ENCODE assay signal across 8 cellular contexts in the genomic region with DNA sequence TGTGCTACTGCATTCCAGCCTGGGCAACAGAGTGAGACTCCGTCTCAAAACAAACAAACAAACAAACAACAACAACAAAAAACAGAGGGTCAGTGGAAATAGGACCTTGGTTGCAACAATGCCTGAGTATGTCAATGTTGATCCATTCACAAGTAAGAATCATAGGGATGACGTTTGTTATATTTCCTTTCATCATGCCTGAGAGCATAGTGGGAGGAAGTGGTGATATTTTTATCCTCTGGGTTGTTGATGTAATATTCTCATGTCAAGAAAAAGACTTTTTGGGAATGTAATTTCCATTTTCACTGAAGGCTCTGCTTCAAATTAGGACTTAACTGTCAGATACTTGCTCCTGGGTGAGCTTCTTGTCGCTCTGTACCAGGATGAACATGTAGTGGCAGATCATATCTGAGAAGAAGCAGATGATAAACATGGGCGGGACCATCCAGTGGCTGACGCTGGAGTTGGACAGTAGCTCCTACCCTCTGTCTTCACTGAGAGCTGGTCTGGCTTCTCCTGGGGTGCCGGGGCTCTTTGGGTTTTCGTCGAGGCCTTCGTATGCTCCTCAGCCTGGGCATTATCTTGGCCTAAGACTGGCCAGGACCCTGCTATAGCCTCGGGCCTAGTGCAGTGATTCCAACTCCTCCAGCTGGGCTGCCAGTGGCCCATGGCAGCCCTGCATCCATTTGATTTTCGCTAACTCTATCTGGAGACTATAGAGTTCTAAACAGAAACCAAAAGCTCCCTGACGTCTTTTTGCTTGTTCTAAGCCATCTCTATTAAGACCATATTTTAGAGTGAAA. TPM values are rescaled to one million over a fixed set of nuclear protein-coding genes. Genes with fewer than 3 reads are reported as not detected.
DNase-seq lines count a peak whose midpoint lies in the region; ATAC-seq and TF ChIP-seq lines count a peak whose summit lies in the region.

No MANE protein-coding gene starts in this region.

- H3K4me3 ChIP-seq in BLaER1 = peak overlapping the region; percentile 46
- peak overlapping the region; percentile 0 to 42 (median 18) for H3K4me3 ChIP-seq in liver (ENCODE audit: low read depth in 1 of 3, low read length in 3 of 3)
- peak overlapping the region in 1 of 4 donors; percentile 14 for H3K4me3 ChIP-seq in transverse colon
- H3K4me3 ChIP-seq in MG63 = no peak overlapping the region

- ATAC-seq in GM21717 (IDR thresholded peaks at IDR 0.05; ENCODE audit: unreplicated experiment) (no peak), HG03039 (IDR thresholded peaks at IDR 0.05; ENCODE audit: unreplicated experiment) (no peak)

- H3K4me3 Mint-ChIP-seq in MCF 10A (ENCODE audit: unreplicated experiment) = peak overlapping the region; percentile 50

- POLR2A ChIA-PET in MCF 10A (lab: Yijun Ruan, JAX) = interaction anchor here (0.6 to 3.4 kb wide), 13 partner anchors 12 to 311 kb away, joined by 3 to 25 read pairs (median 4); partner anchors contain the start of genes CYB5B and NOB1

- in situ Hi-C loops in transverse colon (cut with MboI; ENCODE audit: low pct_ligation_motif_present in 1 of 4, low pct_unique_long_range_greater_than_20kb in 1 of 4, low sequenced_read_pairs in 3 of 4) = no loop called here

- no peak for TF ChIP-seq CTCF in MCF 10A (IDR thresholded peaks at IDR 0.05; ENCODE audit: unreplicated experiment)
- no peak for TF ChIP-seq CTCF in liver (IDR thresholded peaks at IDR 0.05; ENCODE audit: low read depth, low read length, missing input control)
- TF ChIP-seq CTCF in transverse colon (IDR thresholded peaks at IDR 0.05) = no peak

- peaks cover 19% of the 10 kb centered on the region for H4K20me1 ChIP-seq in BLaER1

- CTCF ChIA-PET in MCF 10A (lab: Yijun Ruan, JAX) = interaction anchor here (0.6 to 1.4 kb wide), 4 partner anchors 12 to 228 kb away, joined by 3 to 6 read pairs (median 4); no protein-coding TSS in a partner anchor

- BruUV-seq in MCF 10A (replicated peaks; lab: Mats Ljungman, UMichigan) = no TSS peak

- H3K9me3 Mint-ChIP-seq in MCF 10A (ENCODE audit: unreplicated experiment) = no peaks in the 10 kb centered on the region

- peak overlapping the region; percentile 80 for H3K27ac Mint-ChIP-seq in MCF 10A (ENCODE audit: low read depth, unreplicated experiment)

- WGBS in liver = 55% methylated on average over 12 of the region's 12 CpGs
- WGBS in transverse colon (ENCODE audit: low coverage in 1 of 2), 2 donors = 49 to 52% methylated on average over 4 to 12 of the region's 12 CpGs

- H3K36me3 ChIP-seq in BLaER1 = peaks cover 65% of the 10 kb centered on the region
- H3K36me3 ChIP-seq in liver (ENCODE audit: control insufficient read depth in 4 of 4, insufficient read depth in 3 of 4, low read depth in 1 of 4, low read length in 3 of 4) = peaks cover 0 to 2% (median 0%) of the 10 kb centered on the region in 4 donors
- no peaks in the 10 kb centered on the region for H3K36me3 ChIP-seq in transverse colon
- peaks cover 4% of the 10 kb centered on the region for H3K36me3 ChIP-seq in MG63

- intact Hi-C loops in MCF 10A (cut with micrococcal nuclease) (no loop called here), transverse colon (cut with DNase I; ENCODE audit: low total_unique reads) (no loop called here)

- H3K4me1 ChIP-seq in BLaER1 = peaks cover 25% of the 10 kb centered on the region
- peaks cover 1 to 34% (median 21%) of the 10 kb centered on the region in 4 donors for H3K4me1 ChIP-seq in liver (ENCODE audit: control insufficient read depth in 4 of 4, insufficient read depth in 4 of 4, low read length in 3 of 4)
- peaks cover 4 to 42% (median 22%) of the 10 kb centered on the region in 4 donors for H3K4me1 ChIP-seq in transverse colon

- peak overlapping the region; percentile 81 for H3K4me2 ChIP-seq in BLaER1

- peaks cover 16% of the 10 kb centered on the region for H3K4me1 Mint-ChIP-seq in MCF 10A (ENCODE audit: insufficient read depth, unreplicated experiment)

- H3K9me3 ChIP-seq in BLaER1 (no peaks in the 10 kb centered on the region; the same call in 1 of the 2 replicates), liver (ENCODE audit: control insufficient read depth in 4 of 4, low read length in 3 of 4) (no peaks in the 10 kb centered on the region), transverse colon (no peaks in the 10 kb centered on the region), MG63 (no peaks in the 10 kb centered on the region)

- H3K27ac ChIP-seq in BLaER1 (peak overlapping the region; percentile 71), liver (ENCODE audit: low read depth in 1 of 2, low read length in 2 of 2) (peak overlapping the region; percentile 64 to 76), transverse colon (peak overlapping the region; percentile 77 to 84 (median 78))

- H3K27me3 Mint-ChIP-seq in MCF 10A (ENCODE audit: insufficient read depth, unreplicated experiment) = no peaks in the 10 kb centered on the region

- DNase-seq in NCI-H69 (lab: John Stamatoyannopoulos, UW) = peak; percentile 20
- DNase-seq in MCF 10A (ENCODE audit: unreplicated experiment) = no peak
- DNase-seq in transverse colon = peak; percentile 27
- DNase-seq in MG63 = no peak

- H3K27me3 ChIP-seq in BLaER1 (no peaks in the 10 kb centered on the region), liver (ENCODE audit: control insufficient read depth in 4 of 4, insufficient read depth in 4 of 4, low read length in 3 of 4) (no peaks in the 10 kb centered on the region), transverse colon (no peaks in the 10 kb centered on the region), MG63 (no peaks in the 10 kb centered on the region)

- no peak for TF ChIP-seq RAD21 in liver (IDR thresholded peaks at IDR 0.05)

- TF ChIP-seq POLR2A in transverse colon (IDR thresholded peaks at IDR 0.05) = no peak

- no peak for TF ChIP-seq EP300 in transverse colon (IDR thresholded peaks at IDR 0.05; ENCODE audit: low read depth)

- peaks cover 29% of the 10 kb centered on the region for H3K36me3 Mint-ChIP-seq in MCF 10A (ENCODE audit: insufficient read depth, unreplicated experiment)

- H3K9ac ChIP-seq in BLaER1 (peak overlapping the region; percentile 59), liver (ENCODE audit: low read depth in 1 of 2, low read length in 2 of 2) (peak overlapping the region; percentile 36 to 91)

TF ChIP-seq in liver, 16 proteins besides CTCF, POLR2A, EP300 and RAD21 (continues in another document):
- no peak for TF ChIP-seq RXRA (IDR thresholded peaks at IDR 0.05)
- no peak for TF ChIP-seq HNF4G (IDR thresholded peaks at IDR 0.05)
- no peak for TF ChIP-seq HNF4A (conservative IDR thresholded peaks at IDR 0.05)
- no peak for TF ChIP-seq FOXA1 (IDR thresholded peaks at IDR 0.05)
- TF ChIP-seq, protein P1, sequence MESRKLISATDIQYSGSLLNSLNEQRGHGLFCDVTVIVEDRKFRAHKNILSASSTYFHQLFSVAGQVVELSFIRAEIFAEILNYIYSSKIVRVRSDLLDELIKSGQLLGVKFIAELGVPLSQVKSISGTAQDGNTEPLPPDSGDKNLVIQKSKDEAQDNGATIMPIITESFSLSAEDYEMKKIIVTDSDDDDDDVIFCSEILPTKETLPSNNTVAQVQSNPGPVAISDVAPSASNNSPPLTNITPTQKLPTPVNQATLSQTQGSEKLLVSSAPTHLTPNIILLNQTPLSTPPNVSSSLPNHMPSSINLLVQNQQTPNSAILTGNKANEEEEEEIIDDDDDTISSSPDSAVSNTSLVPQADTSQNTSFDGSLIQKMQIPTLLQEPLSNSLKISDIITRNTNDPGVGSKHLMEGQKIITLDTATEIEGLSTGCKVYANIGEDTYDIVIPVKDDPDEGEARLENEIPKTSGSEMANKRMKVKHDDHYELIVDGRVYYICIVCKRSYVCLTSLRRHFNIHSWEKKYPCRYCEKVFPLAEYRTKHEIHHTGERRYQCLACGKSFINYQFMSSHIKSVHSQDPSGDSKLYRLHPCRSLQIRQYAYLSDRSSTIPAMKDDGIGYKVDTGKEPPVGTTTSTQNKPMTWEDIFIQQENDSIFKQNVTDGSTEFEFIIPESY (IDR thresholded peaks at IDR 0.05) = no peak
- TF ChIP-seq, protein P2, sequence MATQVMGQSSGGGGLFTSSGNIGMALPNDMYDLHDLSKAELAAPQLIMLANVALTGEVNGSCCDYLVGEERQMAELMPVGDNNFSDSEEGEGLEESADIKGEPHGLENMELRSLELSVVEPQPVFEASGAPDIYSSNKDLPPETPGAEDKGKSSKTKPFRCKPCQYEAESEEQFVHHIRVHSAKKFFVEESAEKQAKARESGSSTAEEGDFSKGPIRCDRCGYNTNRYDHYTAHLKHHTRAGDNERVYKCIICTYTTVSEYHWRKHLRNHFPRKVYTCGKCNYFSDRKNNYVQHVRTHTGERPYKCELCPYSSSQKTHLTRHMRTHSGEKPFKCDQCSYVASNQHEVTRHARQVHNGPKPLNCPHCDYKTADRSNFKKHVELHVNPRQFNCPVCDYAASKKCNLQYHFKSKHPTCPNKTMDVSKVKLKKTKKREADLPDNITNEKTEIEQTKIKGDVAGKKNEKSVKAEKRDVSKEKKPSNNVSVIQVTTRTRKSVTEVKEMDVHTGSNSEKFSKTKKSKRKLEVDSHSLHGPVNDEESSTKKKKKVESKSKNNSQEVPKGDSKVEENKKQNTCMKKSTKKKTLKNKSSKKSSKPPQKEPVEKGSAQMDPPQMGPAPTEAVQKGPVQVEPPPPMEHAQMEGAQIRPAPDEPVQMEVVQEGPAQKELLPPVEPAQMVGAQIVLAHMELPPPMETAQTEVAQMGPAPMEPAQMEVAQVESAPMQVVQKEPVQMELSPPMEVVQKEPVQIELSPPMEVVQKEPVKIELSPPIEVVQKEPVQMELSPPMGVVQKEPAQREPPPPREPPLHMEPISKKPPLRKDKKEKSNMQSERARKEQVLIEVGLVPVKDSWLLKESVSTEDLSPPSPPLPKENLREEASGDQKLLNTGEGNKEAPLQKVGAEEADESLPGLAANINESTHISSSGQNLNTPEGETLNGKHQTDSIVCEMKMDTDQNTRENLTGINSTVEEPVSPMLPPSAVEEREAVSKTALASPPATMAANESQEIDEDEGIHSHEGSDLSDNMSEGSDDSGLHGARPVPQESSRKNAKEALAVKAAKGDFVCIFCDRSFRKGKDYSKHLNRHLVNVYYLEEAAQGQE (IDR thresholded peaks at IDR 0.05) = no peak
- TF ChIP-seq MAX (IDR thresholded peaks at IDR 0.05) = no peak
- TF ChIP-seq EGR1 (IDR thresholded peaks at IDR 0.05; ENCODE audit: low read depth in 2 of 2) = no peak
- no peak for TF ChIP-seq SP1 (IDR thresholded peaks at IDR 0.05)

RNA-seq across cellular contexts. Expression of gene CYB5B, which starts 19.6 kb away (rescaled TPM):
- total RNA-seq in MCF 10A (2022) = 112 and 118 TPM in 2 replicates
- 10 to 100 TPM; 50.8 to 86.3 TPM for total RNA-seq in liver
- 10 to 100 TPM; 38.7 to 40.8 TPM for polyA plus RNA-seq in liver
- total RNA-seq in transverse colon = 10 to 100 TPM; 30.3 to 60.5 (median 42.4) TPM
- 45.2 and 48.9 TPM in 2 replicates for total RNA-seq in MG63 (2014; rRNA removed; shearing (Covaris generic); ENCODE audit: low replicate concordance)

RNA-seq across cellular contexts. Expression of gene TERF2, which starts 58.2 kb away (rescaled TPM):
- 38.4 and 41.9 TPM in 2 replicates for total RNA-seq in MCF 10A (2022)
- 10 to 100 TPM in 1 of 2 donors, 1 to 10 TPM in 1; 8.5 to 11.3 TPM for total RNA-seq in liver
- 1 to 10 TPM; 5.2 to 7.7 TPM for polyA plus RNA-seq in liver
- 100 to 1,000 TPM in 1 of 4 donors, 10 to 100 TPM in 2, 1 to 10 TPM in 1; 8.6 to 104 (median 17.3) TPM for total RNA-seq in transverse colon
- 12.3 and 30.7 TPM in 2 replicates for total RNA-seq in MG63 (2014; rRNA removed; shearing (Covaris generic); ENCODE audit: low replicate concordance)

Comparison
In these comparisons a context has a peak if more than half of its experiments do, and no peak if none do; other contexts are left out.
1. DNase-seq: peak in NCI-H69 (single experiment) and transverse colon (single experiment); none in MCF 10A (single experiment) and MG63 (single experiment).
2. Peak in every context shown above with its lines, with median percentiles within 50 percentile points of each other: H3K27ac ChIP-seq.